ENCODE assay signal across 9 cellular contexts in the genomic region with DNA sequence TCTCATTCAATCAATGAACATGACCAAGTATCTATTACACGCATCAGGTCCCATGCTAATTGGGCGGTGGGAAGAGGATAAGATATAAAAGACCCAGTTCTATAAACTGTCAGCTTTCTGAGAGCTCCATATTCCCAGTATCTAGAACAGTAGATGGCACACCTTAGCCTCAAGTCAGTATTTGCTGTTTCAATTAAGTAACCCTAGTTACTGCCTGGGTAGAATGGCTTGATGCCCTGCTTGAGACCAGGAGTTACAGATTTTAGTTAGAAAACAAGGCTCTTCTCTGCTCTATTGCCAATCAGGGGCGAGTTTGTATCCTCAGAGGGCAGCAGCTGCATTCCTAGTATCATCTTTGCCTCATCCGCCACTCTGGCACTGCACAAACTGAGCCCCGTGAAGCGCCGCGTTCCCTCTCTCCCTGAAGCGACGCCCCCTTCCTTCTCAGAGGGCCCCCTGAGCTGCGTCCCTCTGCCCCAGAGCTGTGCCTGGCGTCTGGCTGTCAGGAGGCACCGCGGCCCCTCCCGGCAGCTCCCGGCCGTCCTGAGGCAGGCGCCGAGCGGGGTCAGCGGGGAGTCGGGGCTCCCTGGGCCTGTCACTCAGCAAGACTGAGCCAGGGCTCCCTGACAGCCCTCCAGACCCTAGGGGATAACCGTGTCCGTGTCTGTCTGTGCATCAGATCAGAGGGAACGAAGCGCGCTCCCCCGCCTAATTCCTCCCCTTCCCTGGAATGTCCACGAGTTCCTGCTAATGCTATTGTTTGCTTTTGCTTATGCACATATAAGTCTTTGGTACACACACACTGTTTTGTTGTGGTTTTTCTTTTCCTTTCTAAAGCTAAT.
A peak's percentile ranks its signal among the peaks of the same experiment; 100 is the strongest.
DNase-seq lines count a peak whose midpoint lies in the region; ATAC-seq and TF ChIP-seq lines count a peak whose summit lies in the region.
"Had no signal": no experiment of that assay in that cellular context is flagged by ENCODE, and none has a peak within 500 bp of the region (broad histone marks: within the 10 kb centered on the region; RNA-seq: fewer than 3 reads in every experiment).

No MANE protein-coding gene starts in this region.

- H3K4me3 Mint-ChIP-seq in chondrocyte (ENCODE audit: unreplicated experiment): peak overlapping the region; percentile 71
- H3K4me3 Mint-ChIP-seq in activated CD4-positive, alpha-beta T cell treated with anti-CD3 and anti-CD28 coated beads for 36 hours: no peak overlapping the region

- H3K9ac ChIP-seq in HUES48 (ENCODE audit: low read depth, low read length) (no peak overlapping the region; the same call in 1 of the 2 replicates), subcutaneous abdominal adipose tissue (ENCODE audit: low read length in 5 of 5) (peak overlapping the region in 4 of 5 donors; percentile 58 to 80 (median 61))
- H3K9ac ChIP-seq: KMS-11 had no signal

- peak overlapping the region; percentile 67 for H3K4me3 ChIP-seq in HUES48 (ENCODE audit: low read depth, low read length)
- H3K4me3 ChIP-seq in subcutaneous abdominal adipose tissue (ENCODE audit: low read depth in 1 of 5, low read length in 5 of 5): peak overlapping the region; percentile 56 to 70 (median 67)

- H3K27me3 ChIP-seq in HUES48 (ENCODE audit: control insufficient read depth, insufficient read depth, low read length) (peaks cover 7% of the 10 kb centered on the region), subcutaneous abdominal adipose tissue (ENCODE audit: control insufficient read depth in 5 of 5, insufficient read depth in 4 of 5, low read length in 5 of 5) (no peaks in the 10 kb centered on the region)

- ATAC-seq in activated CD4-positive, alpha-beta T cell treated with anti-CD3 and anti-CD28 coated beads for 36 hours: no peak

- no peaks in the 10 kb centered on the region for H3K9me3 Mint-ChIP-seq in chondrocyte (ENCODE audit: low read depth)
- H3K9me3 Mint-ChIP-seq in activated CD4-positive, alpha-beta T cell treated with anti-CD3 and anti-CD28 coated beads for 36 hours (ENCODE audit: low read depth): no peaks in the 10 kb centered on the region

- H3K36me3 Mint-ChIP-seq in chondrocyte (ENCODE audit: low read depth): no peaks in the 10 kb centered on the region
- H3K36me3 Mint-ChIP-seq in activated CD4-positive, alpha-beta T cell treated with anti-CD3 and anti-CD28 coated beads for 36 hours (ENCODE audit: low read depth): no peaks in the 10 kb centered on the region

- POLR2A ChIA-PET in activated CD4-positive, alpha-beta T cell treated with anti-CD3 and anti-CD28 coated beads for 36 hours (lab: Charles Lee): no interaction called here

- H3K4me1 Mint-ChIP-seq in chondrocyte (ENCODE audit: low read depth): peaks cover 49% of the 10 kb centered on the region
- H3K4me1 Mint-ChIP-seq in activated CD4-positive, alpha-beta T cell treated with anti-CD3 and anti-CD28 coated beads for 36 hours: peaks cover 2% of the 10 kb centered on the region

- no peaks in the 10 kb centered on the region for H3K27me3 Mint-ChIP-seq in chondrocyte (ENCODE audit: low read depth)
- H3K27me3 Mint-ChIP-seq in activated CD4-positive, alpha-beta T cell treated with anti-CD3 and anti-CD28 coated beads for 36 hours: peaks cover 28% of the 10 kb centered on the region

- H3K27ac Mint-ChIP-seq in chondrocyte (ENCODE audit: unreplicated experiment): peak overlapping the region; percentile 91
- H3K27ac Mint-ChIP-seq in activated CD4-positive, alpha-beta T cell treated with anti-CD3 and anti-CD28 coated beads for 36 hours: no peak overlapping the region

- peak; percentile 90 for DNase-seq in chondrocyte (ENCODE audit: low spot score)
- peak; percentile 23 for DNase-seq in kidney glomerular epithelial cell (lab: John Stamatoyannopoulos, UW)
- DNase-seq in SIG-M5 treated with dmso at 0.1 percent for 504 hours (lab: John Stamatoyannopoulos, UW; ENCODE audit: unreplicated experiment): no peak
- no peak for DNase-seq in NCI-H1092 treated with DMSO at 0.1 percent for 48 hours (lab: John Stamatoyannopoulos, UW)
- no peak for DNase-seq in activated effector memory CD4-positive, alpha-beta T cell treated with anti-CD3 and anti-CD28 coated beads, Interleukin-2, amount 50 U/mL, for 16 hours
- no peak for DNase-seq in activated CD4-positive, alpha-beta T cell treated with anti-CD3 and anti-CD28 coated beads for 36 hours

- CTCF ChIA-PET in activated CD4-positive, alpha-beta T cell treated with anti-CD3 and anti-CD28 coated beads for 36 hours (lab: Charles Lee): interaction anchor here (0.7 kb wide), 1 partner anchor 34 kb away, joined by 3 read pairs; no protein-coding TSS in a partner anchor

- H3K4me1 ChIP-seq in HUES48 (ENCODE audit: control insufficient read depth, insufficient read depth, low read length) (peaks cover 10% of the 10 kb centered on the region), subcutaneous abdominal adipose tissue (ENCODE audit: control insufficient read depth in 5 of 5, insufficient read depth in 5 of 5, low read length in 5 of 5) (peaks cover 0 to 27% (median 22%) of the 10 kb centered on the region in 5 donors)

- peak; percentile 65 for TF ChIP-seq CTCF in chondrocyte (IDR thresholded peaks at IDR 0.05)

- intact Hi-C loops in activated CD4-positive, alpha-beta T cell treated with anti-CD3 and anti-CD28 coated beads for 36 hours (cut with DNase I, micrococcal nuclease): no loop called here

- H3K9me3 ChIP-seq in HUES48 (ENCODE audit: control insufficient read depth, insufficient read depth, low read length) (no peaks in the 10 kb centered on the region), subcutaneous abdominal adipose tissue (ENCODE audit: control insufficient read depth in 5 of 5, low read length in 5 of 5) (no peaks in the 10 kb centered on the region)

- H3K27ac ChIP-seq in HUES48 (ENCODE audit: low read depth, low read length): no peak overlapping the region
- H3K27ac ChIP-seq in subcutaneous abdominal adipose tissue (ENCODE audit: low read depth, low read length): peak overlapping the region; percentile 62
- H3K27ac ChIP-seq: KMS-11 had no signal

- no peaks in the 10 kb centered on the region for H3K36me3 ChIP-seq in HUES48 (ENCODE audit: control insufficient read depth, insufficient read depth, low read length)
- H3K36me3 ChIP-seq in subcutaneous abdominal adipose tissue (ENCODE audit: control insufficient read depth in 5 of 5, insufficient read depth in 5 of 5, low read length in 5 of 5): no peaks in the 10 kb centered on the region

Comparison
In these comparisons a context has a peak if more than half of its experiments do, and no peak if none do; other contexts are left out.
1. DNase-seq: peak in chondrocyte (single experiment) and kidney glomerular epithelial cell (single experiment); none in SIG-M5 treated with dmso at 0.1 percent for 504 hours (single experiment), NCI-H1092 treated with DMSO at 0.1 percent for 48 hours (single experiment), activated effector memory CD4-positive, alpha-beta T cell treated with anti-CD3 and anti-CD28 coated beads, Interleukin-2, amount 50 U/mL, for 16 hours (single experiment) and activated CD4-positive, alpha-beta T cell treated with anti-CD3 and anti-CD28 coated beads for 36 hours (single experiment).